9 cellular contexts compared by ENCODE assay signal in the genomic region with DNA sequence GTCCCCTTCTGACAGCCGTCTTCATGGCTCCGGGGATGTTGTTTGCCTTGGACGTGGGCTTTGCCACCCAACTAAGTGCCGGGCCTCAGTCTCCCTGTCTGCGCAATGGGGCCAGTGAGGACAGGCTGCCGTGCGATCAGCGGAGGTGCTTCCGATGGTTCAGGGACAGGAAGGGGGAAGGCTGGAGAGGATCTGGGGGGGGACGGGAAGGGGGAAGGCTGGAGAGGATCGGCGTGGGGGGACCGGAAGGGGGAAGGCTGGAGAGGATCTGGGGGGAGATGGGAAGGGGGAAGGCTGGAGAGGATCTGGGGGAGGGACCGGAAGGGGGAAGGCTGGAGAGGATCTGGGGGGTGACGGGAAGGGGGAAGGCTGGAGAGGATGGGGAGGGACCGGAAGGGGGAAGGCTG. TPM values are rescaled to one million over a fixed set of nuclear protein-coding genes. Genes with fewer than 3 reads are reported as not detected.
A peak's percentile ranks its signal among the peaks of the same experiment; 100 is the strongest.
DNase-seq lines count a peak whose midpoint lies in the region; ATAC-seq and TF ChIP-seq lines count a peak whose summit lies in the region.
"Had no signal": no experiment of that assay in that cellular context is flagged by ENCODE, and none has a peak within 500 bp of the region (broad histone marks: within the 10 kb centered on the region; RNA-seq: fewer than 3 reads in every experiment).

No MANE protein-coding gene starts in this region.

- H3K4me1 Mint-ChIP-seq in stimulated activated memory B cell treated with anti-CD40 and anti-IgM and Interleukin-4, amounts not matched to agents 10 μg/mL and 1 μg/mL and 100 μg/mL, for 72 hours, result peaks cover 30% of the 10 kb centered on the region
- H3K4me1 Mint-ChIP-seq in mesothelial cell of epicardium, result peaks cover 9% of the 10 kb centered on the region

- H3K27ac ChIP-seq in fibroblast of lung (ENCODE audit: insufficient read depth, low read length), result peak overlapping the region; percentile 43

- H3K27me3 Mint-ChIP-seq in stimulated activated memory B cell treated with anti-CD40 and anti-IgM and Interleukin-4, amounts not matched to agents 10 μg/mL and 1 μg/mL and 100 μg/mL, for 72 hours, result peaks cover 47% of the 10 kb centered on the region
- H3K27me3 Mint-ChIP-seq in mesothelial cell of epicardium (ENCODE audit: low read depth), result peaks cover 46% of the 10 kb centered on the region

- peak overlapping the region; percentile 33 for H3K9ac ChIP-seq in fibroblast of lung (ENCODE audit: insufficient read depth, low read length)

- ATAC-seq in stimulated activated memory B cell treated with anti-CD40 and anti-IgM and Interleukin-4, amounts not matched to agents 10 μg/mL and 1 μg/mL and 100 μg/mL, for 72 hours, result no peak
- ATAC-seq in HG03460 (IDR thresholded peaks at IDR 0.05; ENCODE audit: unreplicated experiment) (no peak), GM21515 (IDR thresholded peaks at IDR 0.05; ENCODE audit: unreplicated experiment) (no peak)

- H4K20me1 ChIP-seq in fibroblast of lung (ENCODE audit: control insufficient read depth, extremely low read depth, insufficient read depth, low read length), result no peaks in the 10 kb centered on the region

- no peak overlapping the region for H3K4me3 Mint-ChIP-seq in stimulated activated memory B cell treated with anti-CD40 and anti-IgM and Interleukin-4, amounts not matched to agents 10 μg/mL and 1 μg/mL and 100 μg/mL, for 72 hours
- H3K4me3 Mint-ChIP-seq in mesothelial cell of epicardium, result no peak overlapping the region
- H3K4me3 Mint-ChIP-seq: activated CD4-positive, alpha-beta T cell treated with anti-CD3 and anti-CD28 coated beads, Interleukin-2, amount 10 ng/mL, durations not matched to agents 7 days and 5 days had no signal

- no peak overlapping the region for H2AFZ ChIP-seq in fibroblast of lung (ENCODE audit: low read length)

- TF ChIP-seq CTCF in fibroblast of lung (conservative IDR thresholded peaks at IDR 0.05 in 1 of 2, IDR thresholded peaks at IDR 0.05 in 1 of 2; ENCODE audit: low read depth in 1 of 2, low read length in 2 of 2), result no peak
- no peak for TF ChIP-seq CTCF in mesothelial cell of epicardium (IDR thresholded peaks at IDR 0.05; ENCODE audit: unreplicated experiment)

- no peaks in the 10 kb centered on the region for H3K36me3 ChIP-seq in fibroblast of lung (ENCODE audit: control insufficient read depth, insufficient read depth, low read length)

- no peaks in the 10 kb centered on the region for H3K36me3 Mint-ChIP-seq in stimulated activated memory B cell treated with anti-CD40 and anti-IgM and Interleukin-4, amounts not matched to agents 10 μg/mL and 1 μg/mL and 100 μg/mL, for 72 hours
- H3K36me3 Mint-ChIP-seq in mesothelial cell of epicardium, result no peaks in the 10 kb centered on the region

- no peaks in the 10 kb centered on the region for H3K9me3 Mint-ChIP-seq in stimulated activated memory B cell treated with anti-CD40 and anti-IgM and Interleukin-4, amounts not matched to agents 10 μg/mL and 1 μg/mL and 100 μg/mL, for 72 hours
- no peaks in the 10 kb centered on the region for H3K9me3 Mint-ChIP-seq in mesothelial cell of epicardium
- H3K9me3 Mint-ChIP-seq: activated CD4-positive, alpha-beta T cell treated with anti-CD3 and anti-CD28 coated beads, Interleukin-2, amount 10 ng/mL, durations not matched to agents 7 days and 5 days had no signal

- no peaks in the 10 kb centered on the region for H3K27me3 ChIP-seq in fibroblast of lung (ENCODE audit: control insufficient read depth, insufficient read depth, low read length)

- no peaks in the 10 kb centered on the region for H3K9me3 ChIP-seq in fibroblast of lung (ENCODE audit: control insufficient read depth, insufficient read depth, low read depth, low read length)

- no peaks in the 10 kb centered on the region for H3K4me1 ChIP-seq in fibroblast of lung (ENCODE audit: control insufficient read depth, extremely low read depth, insufficient read depth, low read length)

- peak overlapping the region; percentile 89 for H3K4me2 ChIP-seq in fibroblast of lung (ENCODE audit: extremely low read depth, insufficient read depth, low read length)

- H3K27ac Mint-ChIP-seq in stimulated activated memory B cell treated with anti-CD40 and anti-IgM and Interleukin-4, amounts not matched to agents 10 μg/mL and 1 μg/mL and 100 μg/mL, for 72 hours, result peak overlapping the region; percentile 60
- no peak overlapping the region for H3K27ac Mint-ChIP-seq in mesothelial cell of epicardium
- H3K27ac Mint-ChIP-seq: activated CD4-positive, alpha-beta T cell treated with anti-CD3 and anti-CD28 coated beads, Interleukin-2, amount 10 ng/mL, durations not matched to agents 7 days and 5 days had no signal

- peak overlapping the region; percentile 59 to 67 (median 64) for H3K4me3 ChIP-seq in fibroblast of lung (replicated peaks in 1 of 4; ENCODE audit: control extremely low read depth in 1 of 4, insufficient read depth in 1 of 4, low read depth in 3 of 4, low read length in 4 of 4)

- peaks cover 3% of the 10 kb centered on the region for H3K79me2 ChIP-seq in fibroblast of lung (ENCODE audit: control insufficient read depth, insufficient read depth, low read length)

- DNase-seq in NCI-H1417 (lab: John Stamatoyannopoulos, UW) (peak in 2 of 3 experiments; percentile 66 to 77), NCI-H1417 treated with DMSO at 0.1 percent for 48 hours (lab: John Stamatoyannopoulos, UW) (no peak), RPMI7951 (ENCODE audit: low read depth) (peak; percentile 69), fibroblast of lung (ENCODE audit: low read depth in 2 of 2) (peak; percentile 67 to 92), mesothelial cell of epicardium (ENCODE audit: low spot score in 2 of 2, unreplicated experiment in 2 of 2) (no peak)

RNA-seq across cellular contexts. Expression of a gene that starts 3.4 kb away (rescaled TPM):
- 48.7 and 50.9 TPM in 2 replicates for total RNA-seq in RPMI7951 (2014; rRNA removed; shearing (Covaris generic))
- 10.8 and 13.5 TPM in 2 replicates for total RNA-seq in fibroblast of lung
- polyA plus RNA-seq in fibroblast of lung, result 3.2 and 5.2 TPM in 2 replicates
- 6.0 and 13.0 TPM in 2 replicates for polyA plus RNA-seq in fibroblast of lung (2012)
- 7.1 and 9.2 TPM in 2 replicates for polyA minus RNA-seq in fibroblast of lung (ENCODE audit: low replicate concordance)
- total RNA-seq in mesothelial cell of epicardium, result 1.8 to 2.0 TPM (median 1.9 TPM) in 3 replicates

Comparison
In these comparisons a context has a peak if more than half of its experiments do, and no peak if none do; other contexts are left out.
1. DNase-seq: peak in NCI-H1417 (2 of 3), RPMI7951 (single experiment) and fibroblast of lung (2 of 2); none in NCI-H1417 treated with DMSO at 0.1 percent for 48 hours (single experiment) and mesothelial cell of epicardium (0 of 2).